8 cellular contexts compared by ENCODE assay signal in genomic region chr17:47949197-47949759, GRCh38. TPM values are rescaled to one million over a fixed set of nuclear protein-coding genes. Genes with fewer than 3 reads are reported as not detected.
DNase-seq lines count a peak whose midpoint lies in the region; ATAC-seq lines count a peak whose summit lies in the region.

No MANE protein-coding gene starts in this region.

- ATAC-seq in HG03064 (IDR thresholded peaks at IDR 0.05; ENCODE audit: low read depth, unreplicated experiment) = peak; percentile 60
- no peak for ATAC-seq in HG03025 (IDR thresholded peaks at IDR 0.05; ENCODE audit: low FRiP score, unreplicated experiment)

- in situ Hi-C loops in G401 (cut with HindIII; ENCODE audit: low sequenced_read_pairs) = no loop called here

- peak; percentile 75 for DNase-seq in G401 (ENCODE audit: low spot score)
- DNase-seq in NCI-H226 = peak; percentile 66
- peak; percentile 86 for DNase-seq in activated CD4-positive, CD25-positive, alpha-beta regulatory T cell treated with anti-CD3 and anti-CD28 coated beads, Interleukin-2, amount 50 U/mL, for 72 hours
- peak; percentile 77 for DNase-seq in cerebellar cortex (ENCODE audit: low spot score)
- peak; percentile 89 for DNase-seq in kidney tubule cell (ENCODE audit: low spot score)
- peak; percentile 90 for DNase-seq in stimulated activated CD4-positive, alpha-beta T cell treated with anti-CD3 and anti-CD28 coated beads, Interleukin-15, amount 100 ng/mL, for 24 hours

RNA-seq across cellular contexts. Expression of gene PNPO, which starts 7.9 kb away (rescaled TPM):
- total RNA-seq in G401 (2014; rRNA removed; shearing (Covaris generic)) = 50.2 and 90.7 TPM in 2 replicates

RNA-seq across cellular contexts. Expression of gene PRR15L, which starts 8.4 kb away (rescaled TPM):
- total RNA-seq in G401 (2014; rRNA removed; shearing (Covaris generic)) = not detected in 2 replicates

RNA-seq across cellular contexts. Expression of gene CDK5RAP3, which starts 21.6 kb away (rescaled TPM):
- 101 and 129 TPM in 2 replicates for total RNA-seq in G401 (2014; rRNA removed; shearing (Covaris generic))

RNA-seq across cellular contexts. Expression of gene SP2, which starts 53.2 kb away (rescaled TPM):
- total RNA-seq in G401 (2014; rRNA removed; shearing (Covaris generic)) = 0.68 and 0.71 TPM in 2 replicates
